ENCODE assay signal across 8 cellular contexts in the genomic region with DNA sequence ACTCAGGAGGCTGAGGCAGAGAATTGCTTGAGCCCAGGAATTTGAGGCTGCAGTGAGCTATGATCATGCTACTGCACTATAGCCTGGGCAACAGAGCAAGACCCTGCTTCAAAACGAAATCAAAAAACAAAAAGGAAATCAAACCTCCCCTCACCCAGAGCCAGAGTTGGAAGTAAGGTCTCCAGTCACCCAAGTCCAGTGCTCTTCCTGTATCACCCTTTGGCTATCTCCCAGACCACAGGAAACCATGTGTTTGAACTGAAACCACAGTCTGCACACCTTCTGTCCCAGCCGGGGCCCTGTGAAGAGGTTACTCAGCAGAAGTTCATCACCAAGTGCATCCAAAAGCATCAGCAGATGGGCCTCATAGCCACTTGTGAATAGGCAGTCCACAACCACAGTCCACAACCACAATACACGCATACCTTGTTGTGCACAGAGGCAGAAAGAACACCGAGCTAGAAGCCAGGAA. TPM values are rescaled to one million over a fixed set of nuclear protein-coding genes. Genes with fewer than 3 reads are reported as not detected.
DNase-seq lines count a peak whose midpoint lies in the region; ATAC-seq and TF ChIP-seq lines count a peak whose summit lies in the region.

No MANE protein-coding gene starts in this region.

- DNase-seq in activated T-cell treated with anti-CD3 and anti-CD28 coated beads for 1 hour (ENCODE audit: low read depth) (peak; percentile 25), activated T-cell treated with anti-CD3 and anti-CD28 coated beads for 4 hours (no peak), SW480 (ENCODE audit: low spot score) (peak; percentile 73), prostate gland (ENCODE audit: low spot score) (no peak), NCI-H774 (lab: John Stamatoyannopoulos, UW) (no peak)

- H3K27ac Mint-ChIP-seq in dendritic cell treated with granulocyte-macrophage colony-stimulating factor and Interleukin-4, amounts not matched to agents 40 ng/mL and 50 ng/mL, for 4 days, result peak overlapping the region; percentile 43

- H3K27me3 ChIP-seq in prostate gland (replicated peaks; ENCODE audit: insufficient read depth), result no peaks in the 10 kb centered on the region

- H3K9me3 Mint-ChIP-seq in dendritic cell treated with granulocyte-macrophage colony-stimulating factor and Interleukin-4, amounts not matched to agents 40 ng/mL and 50 ng/mL, for 4 days, result no peaks in the 10 kb centered on the region

- intact Hi-C loops in dendritic cell treated with granulocyte-macrophage colony-stimulating factor and Interleukin-4, amounts not matched to agents 40 ng/mL and 50 ng/mL, for 4 days (cut with micrococcal nuclease), result no loop called here
- intact Hi-C loops in prostate gland (cut with DNase I), result no loop called here

- H3K4me3 ChIP-seq in prostate gland, result no peak overlapping the region

- H3K4me1 Mint-ChIP-seq in dendritic cell treated with granulocyte-macrophage colony-stimulating factor and Interleukin-4, amounts not matched to agents 40 ng/mL and 50 ng/mL, for 4 days (ENCODE audit: low read depth), result peaks cover 68% of the 10 kb centered on the region

- WGBS in prostate gland, result 33% methylated on average over 4 of the region's 4 CpGs

- no peaks in the 10 kb centered on the region for H3K36me3 ChIP-seq in prostate gland

- H3K4me3 Mint-ChIP-seq in dendritic cell treated with granulocyte-macrophage colony-stimulating factor and Interleukin-4, amounts not matched to agents 40 ng/mL and 50 ng/mL, for 4 days, result peak overlapping the region; percentile 23

- H3K4me1 ChIP-seq in prostate gland (replicated peaks), result peaks cover 15% of the 10 kb centered on the region

- H3K27me3 Mint-ChIP-seq in dendritic cell treated with granulocyte-macrophage colony-stimulating factor and Interleukin-4, amounts not matched to agents 40 ng/mL and 50 ng/mL, for 4 days, result no peaks in the 10 kb centered on the region

- no peak for TF ChIP-seq POLR2A in prostate gland (IDR thresholded peaks at IDR 0.05)

- ATAC-seq in HG03432 (IDR thresholded peaks at IDR 0.05; ENCODE audit: unreplicated experiment) (no peak), GM18498 (IDR thresholded peaks at IDR 0.05; ENCODE audit: unreplicated experiment) (no peak)

- no peak for TF ChIP-seq CTCF in prostate gland (IDR thresholded peaks at IDR 0.05)

- H3K9me3 ChIP-seq in prostate gland, result no peaks in the 10 kb centered on the region

- H3K36me3 Mint-ChIP-seq in dendritic cell treated with granulocyte-macrophage colony-stimulating factor and Interleukin-4, amounts not matched to agents 40 ng/mL and 50 ng/mL, for 4 days (ENCODE audit: low read depth), result peaks cover 67% of the 10 kb centered on the region

- peak overlapping the region; percentile 99 to 100 for H3K27ac ChIP-seq in prostate gland

RNA-seq across cellular contexts. Expression of a gene that starts 4.6 kb away (rescaled TPM):
- total RNA-seq in prostate gland, result 100 to 1,000 TPM; 295 to 329 TPM

Comparison
In these comparisons a context has a peak if more than half of its experiments do, and no peak if none do; other contexts are left out.
1. DNase-seq: peak in activated T-cell treated with anti-CD3 and anti-CD28 coated beads for 1 hour (single experiment) and SW480 (single experiment); none in activated T-cell treated with anti-CD3 and anti-CD28 coated beads for 4 hours (single experiment), prostate gland (single experiment) and NCI-H774 (single experiment).